ENCODE assay signal across 11 cellular contexts in genomic region chr13:44484562-44485164, GRCh38.
A peak's percentile ranks its signal among the peaks of the same experiment; 100 is the strongest.
DNase-seq lines count a peak whose midpoint lies in the region; ATAC-seq and FAIRE-seq lines count a peak whose summit lies in the region.
"Had no signal": no experiment of that assay in that cellular context is flagged by ENCODE, and none has a peak within 500 bp of the region (broad histone marks: within the 10 kb centered on the region; RNA-seq: fewer than 3 reads in every experiment).

No MANE protein-coding gene starts in this region.

- no peaks in the 10 kb centered on the region for H3K9me3 ChIP-seq in small intestine (ENCODE audit: control insufficient read depth, low read depth)
- H3K9me3 ChIP-seq: breast epithelium had no signal

- CTCF ChIA-PET in activated CD8-positive, alpha-beta memory T cell treated with anti-CD3 and anti-CD28 coated beads, Interleukin-2, amount 10 ng/mL, durations not matched to agents 7 days and 5 days (lab: Charles Lee), result interaction anchor here (0.7 to 3.8 kb wide), 14 partner anchors 8 to 824 kb away, joined by 3 to 30 read pairs (median 4); no protein-coding TSS in a partner anchor

- peak overlapping the region; percentile 58 for H3K4me3 Mint-ChIP-seq in activated CD8-positive, alpha-beta memory T cell treated with anti-CD3 and anti-CD28 coated beads, Interleukin-2, amount 10 ng/mL, durations not matched to agents 7 days and 5 days
- H3K4me3 Mint-ChIP-seq in activated naive CD8-positive, alpha-beta T cell, result peak overlapping the region; percentile 61

- no peak for FAIRE-seq in small intestine (lab: Jason Lieb, UNC)

- 62 to 63% (median 63%) methylated on average over 4 of the region's 4 CpGs for WGBS in small intestine, 3 donors

- DNase-seq in activated CD8-positive, alpha-beta memory T cell treated with anti-CD3 and anti-CD28 coated beads, Interleukin-2, amount 10 ng/mL, durations not matched to agents 7 days and 5 days, result no peak
- no peak for DNase-seq in activated CD8-positive, alpha-beta memory T cell treated with anti-CD3 and anti-CD28 coated beads for 24 hours
- DNase-seq in small intestine (peak; percentile 20), NK-92 (lab: John Stamatoyannopoulos, UW; ENCODE audit: unreplicated experiment) (no peak)
- DNase-seq: stimulated activated CD4-positive, alpha-beta T cell treated with anti-CD3 and anti-CD28 coated beads, Interleukin-2, amount 100 ng/mL, for 24 hours; substantia nigra had no signal

- no peaks in the 10 kb centered on the region for H3K36me3 ChIP-seq in small intestine (ENCODE audit: control insufficient read depth in 2 of 2, insufficient read depth in 2 of 2, low read length in 2 of 2)
- H3K36me3 ChIP-seq: breast epithelium had no signal

- no peaks in the 10 kb centered on the region for H3K9me3 Mint-ChIP-seq in activated CD8-positive, alpha-beta memory T cell treated with anti-CD3 and anti-CD28 coated beads, Interleukin-2, amount 10 ng/mL, durations not matched to agents 7 days and 5 days (ENCODE audit: low read depth)
- no peaks in the 10 kb centered on the region for H3K9me3 Mint-ChIP-seq in activated naive CD8-positive, alpha-beta T cell (ENCODE audit: low read depth)

- H3K27ac Mint-ChIP-seq in activated CD8-positive, alpha-beta memory T cell treated with anti-CD3 and anti-CD28 coated beads, Interleukin-2, amount 10 ng/mL, durations not matched to agents 7 days and 5 days, result peak overlapping the region; percentile 77
- H3K27ac Mint-ChIP-seq in activated naive CD8-positive, alpha-beta T cell, result no peak overlapping the region

- no peaks in the 10 kb centered on the region for H3K36me3 Mint-ChIP-seq in activated CD8-positive, alpha-beta memory T cell treated with anti-CD3 and anti-CD28 coated beads, Interleukin-2, amount 10 ng/mL, durations not matched to agents 7 days and 5 days
- H3K36me3 Mint-ChIP-seq in activated naive CD8-positive, alpha-beta T cell, result no peaks in the 10 kb centered on the region

- H3K27ac ChIP-seq in small intestine (ENCODE audit: low read depth in 1 of 2, low read length in 1 of 2), result no peak overlapping the region
- H3K27ac ChIP-seq: breast epithelium had no signal

- H3K27me3 Mint-ChIP-seq in activated CD8-positive, alpha-beta memory T cell treated with anti-CD3 and anti-CD28 coated beads, Interleukin-2, amount 10 ng/mL, durations not matched to agents 7 days and 5 days, result no peaks in the 10 kb centered on the region
- no peaks in the 10 kb centered on the region for H3K27me3 Mint-ChIP-seq in activated naive CD8-positive, alpha-beta T cell

- H3K4me1 Mint-ChIP-seq in activated CD8-positive, alpha-beta memory T cell treated with anti-CD3 and anti-CD28 coated beads, Interleukin-2, amount 10 ng/mL, durations not matched to agents 7 days and 5 days, result peaks cover 20% of the 10 kb centered on the region
- H3K4me1 Mint-ChIP-seq in activated naive CD8-positive, alpha-beta T cell (ENCODE audit: low read depth), result peaks cover 21% of the 10 kb centered on the region

- H3K4me3 ChIP-seq in small intestine (ENCODE audit: low read depth in 1 of 2, low read length in 2 of 2), result no peak overlapping the region
- H3K4me3 ChIP-seq: breast epithelium had no signal

- no peaks in the 10 kb centered on the region for H3K4me1 ChIP-seq in small intestine (ENCODE audit: control insufficient read depth in 2 of 2, insufficient read depth in 1 of 2, low read depth in 1 of 2, low read length in 1 of 2)
- H3K4me1 ChIP-seq: breast epithelium had no signal

- H3K27me3 ChIP-seq in small intestine (ENCODE audit: control insufficient read depth in 2 of 2, insufficient read depth in 2 of 2, low read length in 2 of 2), result no peaks in the 10 kb centered on the region
- H3K27me3 ChIP-seq: breast epithelium had no signal

- peak; percentile 82 for ATAC-seq in activated CD8-positive, alpha-beta memory T cell treated with anti-CD3 and anti-CD28 coated beads, Interleukin-2, amount 10 ng/mL, durations not matched to agents 7 days and 5 days
- peak; percentile 63 for ATAC-seq in HG02678 (IDR thresholded peaks at IDR 0.05; ENCODE audit: unreplicated experiment)
- ATAC-seq in GM19351 (IDR thresholded peaks at IDR 0.05; ENCODE audit: unreplicated experiment), result no peak
- ATAC-seq in HG03457 (IDR thresholded peaks at IDR 0.05; ENCODE audit: unreplicated experiment), result no peak

Comparison
In these comparisons a context has a peak if more than half of its experiments do, and no peak if none do; other contexts are left out.
1. ATAC-seq: peak in activated CD8-positive, alpha-beta memory T cell treated with anti-CD3 and anti-CD28 coated beads, Interleukin-2, amount 10 ng/mL, durations not matched to agents 7 days and 5 days (single experiment) and HG02678 (single experiment); none in GM19351 (single experiment) and HG03457 (single experiment).